Comparison of ENCODE assay signal across 1 cellular context in genomic region chr19:41364546-41365391, GRCh38.
TF ChIP-seq lines count a peak whose summit lies in the region.

No MANE protein-coding gene starts in this region.

TF ChIP-seq in HEK293, 187 proteins besides CTCF, POLR2A, EP300 and RAD21 (continued from another document):
- TF ChIP-seq TSHZ1 (tag by site-specific recombination; IDR thresholded peaks at IDR 0.05; ENCODE audit: borderline replicate concordance), result no peak
- TF ChIP-seq SP3 (tag by site-specific recombination; IDR thresholded peaks at IDR 0.05), result no peak
- peak; percentile 41; the same call in 1 of the 2 replicates for TF ChIP-seq ZBTB11 (tag by site-specific recombination; conservative IDR thresholded peaks at IDR 0.05; ENCODE audit: low read depth)
- no peak for TF ChIP-seq MEIS1 (CRISPR knock-in tag; IDR thresholded peaks at IDR 0.05; ENCODE audit: borderline replicate concordance)
- no peak for TF ChIP-seq ZNF747 (tag by site-specific recombination; IDR thresholded peaks at IDR 0.05)
- no peak for TF ChIP-seq ZNF585B (tag by site-specific recombination; IDR thresholded peaks at IDR 0.05)
- no peak for TF ChIP-seq ZNF596 (tag by site-specific recombination; IDR thresholded peaks at IDR 0.05)
- no peak for TF ChIP-seq ZBTB10 (tag by site-specific recombination; IDR thresholded peaks at IDR 0.05)
- TF ChIP-seq ZNF416 (tag by site-specific recombination; IDR thresholded peaks at IDR 0.05), result no peak
- TF ChIP-seq SCRT1 (tag by site-specific recombination; IDR thresholded peaks at IDR 0.05; ENCODE audit: borderline replicate concordance), result no peak
- TF ChIP-seq ZSCAN4 (tag by site-specific recombination; IDR thresholded peaks at IDR 0.05), result no peak
- TF ChIP-seq ZNF16 (tag by site-specific recombination; IDR thresholded peaks at IDR 0.05; ENCODE audit: low read depth), result no peak
- TF ChIP-seq ZNF624 (tag by site-specific recombination; IDR thresholded peaks at IDR 0.05), result no peak
- no peak for TF ChIP-seq ZNF302 (tag by site-specific recombination; IDR thresholded peaks at IDR 0.05; ENCODE audit: low read depth)
- TF ChIP-seq ZNF501 (tag by site-specific recombination; IDR thresholded peaks at IDR 0.05), result 0 out of 2 replicates have a peak, but pooled peaks have one; percentile 15
- TF ChIP-seq ZNF391 (tag by site-specific recombination; IDR thresholded peaks at IDR 0.05; ENCODE audit: borderline replicate concordance, low read depth), result no peak
- 0 out of 2 replicates have a peak, but pooled peaks have one; percentile 22 for TF ChIP-seq ZBTB6 (tag by site-specific recombination; IDR thresholded peaks at IDR 0.05)
- no peak for TF ChIP-seq ZNF426 (tag by site-specific recombination; IDR thresholded peaks at IDR 0.05)
- no peak for TF ChIP-seq ZNF510 (tag by site-specific recombination; IDR thresholded peaks at IDR 0.05; ENCODE audit: insufficient replicate concordance)
- TF ChIP-seq ZNF324 (tag by site-specific recombination; IDR thresholded peaks at IDR 0.05), result 0 out of 2 replicates have a peak, but pooled peaks have one; percentile 18
